Comparison of ENCODE assay signal across 8 cellular contexts in the genomic region with DNA sequence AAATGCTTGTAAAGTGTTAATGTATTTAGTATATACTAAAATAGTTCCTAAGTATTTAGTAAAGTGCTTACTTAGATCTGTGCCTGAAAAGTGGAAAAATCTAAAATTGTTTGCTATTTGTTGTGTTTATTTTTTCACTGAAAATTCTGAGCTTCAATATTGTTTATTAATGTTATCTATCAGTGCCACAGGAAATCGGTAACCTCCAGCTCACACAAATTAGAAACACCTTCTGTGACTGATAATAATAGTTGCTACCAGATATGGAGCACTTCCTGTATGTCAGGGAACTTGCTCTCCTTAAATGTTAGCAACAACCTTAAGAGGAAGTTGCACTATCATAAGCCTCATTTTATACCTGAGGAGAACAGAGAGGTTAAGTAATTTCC. TPM values are rescaled to one million over a fixed set of nuclear protein-coding genes. Genes with fewer than 3 reads are reported as not detected.
A peak's percentile ranks its signal among the peaks of the same experiment; 100 is the strongest.
DNase-seq lines count a peak whose midpoint lies in the region; ATAC-seq and TF ChIP-seq lines count a peak whose summit lies in the region.

No MANE protein-coding gene starts in this region.

- TF ChIP-seq POLR2A in esophagus muscularis mucosa (IDR thresholded peaks at IDR 0.05; ENCODE audit: low read depth) (no peak), prostate gland (IDR thresholded peaks at IDR 0.05) (no peak)

- peak; percentile 20 for ATAC-seq in GM19023 (IDR thresholded peaks at IDR 0.05; ENCODE audit: unreplicated experiment)
- peak; percentile 41 for ATAC-seq in HG02938 (IDR thresholded peaks at IDR 0.05; ENCODE audit: unreplicated experiment)

- peak overlapping the region; percentile 71 for H3K4me3 ChIP-seq in SJCRH30
- peak overlapping the region; percentile 92 to 100 (median 98) for H3K4me3 ChIP-seq in esophagus muscularis mucosa
- peak overlapping the region; percentile 94 to 100 for H3K4me3 ChIP-seq in prostate gland

- H3K27me3 ChIP-seq in SJCRH30 (no peaks in the 10 kb centered on the region), esophagus muscularis mucosa (peaks cover 0 to 3% (median 0%) of the 10 kb centered on the region in 4 donors), prostate gland (replicated peaks; ENCODE audit: insufficient read depth) (no peaks in the 10 kb centered on the region)

- H3K36me3 ChIP-seq in SJCRH30 (no peaks in the 10 kb centered on the region), esophagus muscularis mucosa (peaks cover 17 to 29% (median 27%) of the 10 kb centered on the region in 4 donors), prostate gland (peaks cover 11 to 13% of the 10 kb centered on the region in 2 donors)

- TF ChIP-seq CTCF in esophagus muscularis mucosa (IDR thresholded peaks at IDR 0.05), result no peak
- no peak for TF ChIP-seq CTCF in prostate gland (IDR thresholded peaks at IDR 0.05)

- H3K27ac ChIP-seq in SJCRH30 (no peak overlapping the region), esophagus muscularis mucosa (replicated peaks in 1 of 4) (peak overlapping the region; percentile 98 to 100 (median 100)), prostate gland (peak overlapping the region; percentile 100)

- TF ChIP-seq EP300 in esophagus muscularis mucosa (IDR thresholded peaks at IDR 0.05), result no peak

- DNase-seq in SJCRH30, result no peak
- no peak for DNase-seq in esophagus muscularis mucosa (ENCODE audit: extremely low spot score)
- no peak for DNase-seq in prostate gland (ENCODE audit: low spot score)
- DNase-seq in H4 (ENCODE audit: low spot score), result no peak
- no peak for DNase-seq in NCI-H1930 (lab: John Stamatoyannopoulos, UW)
- DNase-seq in NCI-H2107 treated with DMSO at 0.1 percent for 48 hours (lab: John Stamatoyannopoulos, UW; ENCODE audit: unreplicated experiment), result no peak

- WGBS in esophagus muscularis mucosa, result 0% methylated on average over 1 of the region's 1 CpG
- WGBS in prostate gland, result 2% methylated on average over 1 of the region's 1 CpG

- intact Hi-C loops in esophagus muscularis mucosa (cut with DNase I) (loop anchor here (10.0 kb wide), 1 partner anchor 114 kb away; a partner anchor contains a TSS), prostate gland (cut with DNase I) (loop anchor here (5.0 kb wide), 2 partner anchors 46 to 106 kb away; a partner anchor contains a TSS)

- peaks cover 4% of the 10 kb centered on the region; the same call in 1 of the 2 replicates for H3K4me1 ChIP-seq in SJCRH30
- peaks cover 22 to 61% (median 57%) of the 10 kb centered on the region in 4 donors for H3K4me1 ChIP-seq in esophagus muscularis mucosa
- peaks cover 4% of the 10 kb centered on the region for H3K4me1 ChIP-seq in prostate gland (replicated peaks)

- no peaks in the 10 kb centered on the region for H3K9me3 ChIP-seq in SJCRH30 (replicated peaks)
- no peaks in the 10 kb centered on the region for H3K9me3 ChIP-seq in esophagus muscularis mucosa
- no peaks in the 10 kb centered on the region for H3K9me3 ChIP-seq in prostate gland

RNA-seq across cellular contexts. Expression of a gene that starts 0.7 kb away (rescaled TPM):
- total RNA-seq in SJCRH30 (2014; rRNA removed; shearing (Covaris generic)), result 12.2 and 12.5 TPM in 2 replicates
- total RNA-seq in esophagus muscularis mucosa (100 to 1,000 TPM; 111 to 279 (median 197) TPM), prostate gland (100 to 1,000 TPM; 124 to 150 TPM)
- 35.8 and 48.4 TPM in 2 replicates for total RNA-seq in H4 (2014; rRNA removed; shearing (Covaris generic))

RNA-seq across cellular contexts. Expression of a gene that starts 12.2 kb away (rescaled TPM):
- not detected in 2 replicates for total RNA-seq in SJCRH30 (2014; rRNA removed; shearing (Covaris generic))
- total RNA-seq in esophagus muscularis mucosa, result under 1 TPM; 0.26 to 0.66 (median 0.38) TPM
- 1 to 10 TPM in 1 of 2 donors, under 1 TPM in 1; 0.62 to 1.0 TPM for total RNA-seq in prostate gland
- total RNA-seq in H4 (2014; rRNA removed; shearing (Covaris generic)), result 0.27 TPM in 1 of 2 replicates, not detected in the other

RNA-seq across cellular contexts. Expression of a gene that starts 34.4 kb away (rescaled TPM):
- 96.7 and 98.7 TPM in 2 replicates for total RNA-seq in SJCRH30 (2014; rRNA removed; shearing (Covaris generic))
- 100 to 1,000 TPM in 3 of 4 donors, 10 to 100 TPM in 1; 83.9 to 149 (median 123) TPM for total RNA-seq in esophagus muscularis mucosa
- total RNA-seq in prostate gland, result 10 to 100 TPM; 64.9 to 90.4 TPM
- 268 and 298 TPM in 2 replicates for total RNA-seq in H4 (2014; rRNA removed; shearing (Covaris generic))

RNA-seq across cellular contexts. Expression of a gene that starts 41.1 kb away (rescaled TPM):
- 65.1 and 95.5 TPM in 2 replicates for total RNA-seq in SJCRH30 (2014; rRNA removed; shearing (Covaris generic))
- 10 to 100 TPM; 27.0 to 64.5 (median 37.2) TPM for total RNA-seq in esophagus muscularis mucosa
- total RNA-seq in prostate gland, result 100 to 1,000 TPM in 1 of 2 donors, 10 to 100 TPM in 1; 54.5 to 195 TPM
- 130 and 189 TPM in 2 replicates for total RNA-seq in H4 (2014; rRNA removed; shearing (Covaris generic))

RNA-seq across cellular contexts. Expression of a gene that starts 48.1 kb away (rescaled TPM):
- 83.8 and 92.9 TPM in 2 replicates for total RNA-seq in SJCRH30 (2014; rRNA removed; shearing (Covaris generic))
- total RNA-seq in esophagus muscularis mucosa (100 to 1,000 TPM in 2 of 4 donors, 10 to 100 TPM in 2; 52.7 to 229 (median 102) TPM), prostate gland (100 to 1,000 TPM; 170 to 463 TPM)
- 98.4 and 119 TPM in 2 replicates for total RNA-seq in H4 (2014; rRNA removed; shearing (Covaris generic))
